9 cellular contexts compared by ENCODE assay signal in the genomic region with DNA sequence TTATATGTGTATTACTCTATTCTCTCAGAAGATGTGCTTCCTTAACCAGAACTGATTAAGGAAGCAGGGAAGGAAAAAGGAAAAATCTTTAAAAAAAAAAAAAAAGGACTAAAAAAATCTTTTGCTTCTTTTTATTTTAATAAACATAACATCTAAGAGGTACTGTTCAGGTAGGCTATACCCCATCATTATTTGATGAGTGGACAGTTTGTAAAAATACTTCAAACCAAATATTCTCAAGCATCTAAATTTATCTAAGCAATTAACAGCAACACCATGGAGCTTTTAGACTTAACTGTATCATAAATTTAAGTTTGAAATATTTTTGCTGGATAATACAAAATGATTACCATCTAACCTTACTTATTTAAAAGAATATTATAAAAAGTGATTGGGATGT.
"Had no signal": no experiment of that assay in that cellular context is flagged by ENCODE, and none has a peak within 500 bp of the region (broad histone marks: within the 10 kb centered on the region; RNA-seq: fewer than 3 reads in every experiment).

No MANE protein-coding gene starts in this region.

- H3K4me3 ChIP-seq: GM23248, HAP-1 had no signal

- H3K4me1 ChIP-seq: HAP-1 had no signal

- H2AFZ ChIP-seq: GM23248 had no signal

- H3K4me2 ChIP-seq: KMS-11 had no signal

- ATAC-seq: HCT116 had no signal

- H3K9ac ChIP-seq: GM23248, KMS-11 had no signal

- H3K9me3 ChIP-seq: HAP-1 had no signal

- FAIRE-seq: HTR-8/SVneo had no signal

- H3K27ac ChIP-seq: GM23248, KMS-11 had no signal

- DNase-seq: GM23248, GOT3, H7, HFFc6, KBM-7 had no signal

- H3K36me3 ChIP-seq: HAP-1 had no signal
